Comparison of ENCODE assay signal across 11 cellular contexts in the genomic region with DNA sequence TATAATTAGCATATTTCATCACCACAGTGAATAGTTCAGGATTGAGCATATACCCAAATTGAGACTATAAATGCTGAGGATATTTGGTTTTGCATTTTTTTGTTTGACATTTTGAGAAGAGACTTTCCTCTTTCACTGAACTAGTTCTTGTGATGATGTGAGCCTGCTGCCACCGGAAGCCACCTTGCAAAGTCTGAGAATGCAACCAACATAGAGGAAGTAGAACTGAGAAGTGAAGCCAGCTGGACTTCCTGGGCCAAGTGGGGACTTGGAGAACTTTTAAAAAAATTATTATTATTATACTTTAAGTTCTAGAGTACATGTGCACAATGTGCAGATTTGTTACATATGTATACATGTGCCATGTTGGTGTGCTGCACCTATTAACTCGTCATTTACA.
DNase-seq lines count a peak whose midpoint lies in the region; ATAC-seq and TF ChIP-seq lines count a peak whose summit lies in the region.
"Had no signal": no experiment of that assay in that cellular context is flagged by ENCODE, and none has a peak within 500 bp of the region (broad histone marks: within the 10 kb centered on the region; RNA-seq: fewer than 3 reads in every experiment).

No MANE protein-coding gene starts in this region.

- H3K4me3 Mint-ChIP-seq in chondrocyte (ENCODE audit: unreplicated experiment): no peak overlapping the region
- H3K4me3 Mint-ChIP-seq: CD4-positive, alpha-beta T cell had no signal

- no peak overlapping the region for H3K4me3 ChIP-seq in GM12865 (ENCODE audit: low read depth, low read length)
- H3K4me3 ChIP-seq: gastroesophageal sphincter, pancreas had no signal

- H3K27me3 Mint-ChIP-seq in chondrocyte (ENCODE audit: low read depth): no peaks in the 10 kb centered on the region
- H3K27me3 Mint-ChIP-seq: CD4-positive, alpha-beta T cell had no signal

- TF ChIP-seq CTCF in GM12865 (IDR thresholded peaks at IDR 0.05; ENCODE audit: insufficient read depth, low read depth, low read length, missing control alignments) (no peak), chondrocyte (IDR thresholded peaks at IDR 0.05) (no peak)

- peak; percentile 80 for DNase-seq in GM12865 (ENCODE audit: low read depth)
- peak; percentile 63 for DNase-seq in germinal center (ENCODE audit: low spot score)
- DNase-seq in posterior vena cava (ENCODE audit: low spot score): no peak
- DNase-seq in chondrocyte (ENCODE audit: low spot score): no peak
- DNase-seq in NCI-H345 (lab: John Stamatoyannopoulos, UW): no peak
- DNase-seq in 8988T: no peak
- DNase-seq: CD4-positive, alpha-beta T cell; pancreas had no signal

- no peak overlapping the region for H3K27ac Mint-ChIP-seq in chondrocyte (ENCODE audit: unreplicated experiment)
- H3K27ac Mint-ChIP-seq: CD4-positive, alpha-beta T cell had no signal

- ATAC-seq in GM21381 (IDR thresholded peaks at IDR 0.05; ENCODE audit: unreplicated experiment) (peak; percentile 90), HG03342 (IDR thresholded peaks at IDR 0.05; ENCODE audit: unreplicated experiment) (peak; percentile 98)
- ATAC-seq: gastroesophageal sphincter had no signal

- H3K36me3 Mint-ChIP-seq in chondrocyte (ENCODE audit: low read depth): no peaks in the 10 kb centered on the region

- intact Hi-C loops in posterior vena cava (cut with DNase I): no loop called here

- peaks cover 10% of the 10 kb centered on the region for H3K4me1 Mint-ChIP-seq in chondrocyte (ENCODE audit: low read depth)

- no peaks in the 10 kb centered on the region for H3K9me3 Mint-ChIP-seq in chondrocyte (ENCODE audit: low read depth)

Comparison
In these comparisons a context has a peak if more than half of its experiments do, and no peak if none do; other contexts are left out.
1. DNase-seq: peak in GM12865 (single experiment) and germinal center (single experiment); none in posterior vena cava (single experiment), chondrocyte (single experiment), NCI-H345 (single experiment) and 8988T (single experiment).